ENCODE assay signal across 8 cellular contexts in genomic region chr10:110138197-110138812, GRCh38.
A peak's percentile ranks its signal among the peaks of the same experiment; 100 is the strongest.
DNase-seq lines count a peak whose midpoint lies in the region; ATAC-seq and TF ChIP-seq lines count a peak whose summit lies in the region.

No MANE protein-coding gene starts in this region.

- CTCF ChIA-PET in activated CD8-positive, alpha-beta memory T cell treated with anti-CD3 and anti-CD28 coated beads, Interleukin-2, amount 10 ng/mL, durations not matched to agents 7 days and 5 days (lab: Charles Lee), result interaction anchor here (0.7 to 5.6 kb wide), 37 partner anchors 9 to 460 kb away, joined by 3 to 75 read pairs (median 5); partner anchors contain the start of genes ADD3, MXI1 and SMNDC1
- CTCF ChIA-PET in activated B cell treated with CpG ODN at 0.5 μM for 24 hours (lab: Charles Lee), result interaction anchor here (0.6 to 3.0 kb wide), 23 partner anchors 8 to 409 kb away, joined by 3 to 73 read pairs (median 4); partner anchors contain the start of genes MXI1 and SMNDC1

- TF ChIP-seq CTCF in HFFc6 (IDR thresholded peaks at IDR 0.05), result peak; percentile 84
- TF ChIP-seq CTCF in activated B cell treated with CpG ODN at 0.5 μM for 24 hours (IDR thresholded peaks at IDR 0.05), result no peak
- TF ChIP-seq CTCF in cardiac muscle cell (IDR thresholded peaks at IDR 0.05; ENCODE audit: low read depth, low read length), result peak; percentile 61

- ATAC-seq in activated CD8-positive, alpha-beta memory T cell treated with anti-CD3 and anti-CD28 coated beads, Interleukin-2, amount 10 ng/mL, durations not matched to agents 7 days and 5 days, result peak; percentile 58
- ATAC-seq in activated B cell treated with CpG ODN at 0.5 μM for 24 hours (ENCODE audit: low read depth), result peak; percentile 66

- H3K27me3 Mint-ChIP-seq in activated CD8-positive, alpha-beta memory T cell treated with anti-CD3 and anti-CD28 coated beads, Interleukin-2, amount 10 ng/mL, durations not matched to agents 7 days and 5 days, result peaks cover 5% of the 10 kb centered on the region
- H3K27me3 Mint-ChIP-seq in HFFc6 (ENCODE audit: insufficient read depth) (no peaks in the 10 kb centered on the region; the same call in none of the 2 replicates), activated B cell treated with CpG ODN at 0.5 μM for 24 hours (no peaks in the 10 kb centered on the region)

- DNase-seq in activated CD8-positive, alpha-beta memory T cell treated with anti-CD3 and anti-CD28 coated beads, Interleukin-2, amount 10 ng/mL, durations not matched to agents 7 days and 5 days, result no peak
- DNase-seq in activated CD8-positive, alpha-beta memory T cell treated with anti-CD3 and anti-CD28 coated beads for 24 hours, result no peak
- DNase-seq in HFFc6 (peak; percentile 62), NCI-H2171 (lab: John Stamatoyannopoulos, UW) (peak; percentile 20), activated B cell treated with CpG ODN at 0.5 μM for 24 hours (no peak), cardiac muscle cell (ENCODE audit: low read depth in 1 of 2, low spot score in 1 of 2) (peak; percentile 77 to 78), retina (peak; percentile 48)
- no peak for DNase-seq in activated CD4-positive, CD25-positive, alpha-beta regulatory T cell treated with anti-CD3 and anti-CD28 coated beads, Interleukin-2, amount 50 U/mL, for 72 hours

- H3K9me3 Mint-ChIP-seq in activated CD8-positive, alpha-beta memory T cell treated with anti-CD3 and anti-CD28 coated beads, Interleukin-2, amount 10 ng/mL, durations not matched to agents 7 days and 5 days (ENCODE audit: low read depth), result no peaks in the 10 kb centered on the region
- no peaks in the 10 kb centered on the region for H3K9me3 Mint-ChIP-seq in HFFc6
- no peaks in the 10 kb centered on the region for H3K9me3 Mint-ChIP-seq in activated B cell treated with CpG ODN at 0.5 μM for 24 hours

- H3K36me3 Mint-ChIP-seq in activated CD8-positive, alpha-beta memory T cell treated with anti-CD3 and anti-CD28 coated beads, Interleukin-2, amount 10 ng/mL, durations not matched to agents 7 days and 5 days, result peaks cover 4% of the 10 kb centered on the region
- H3K36me3 Mint-ChIP-seq in HFFc6 (ENCODE audit: low read depth) (0 out of 2 replicates have a peak, but pooled peaks cover under 1% of the 10 kb centered on the region), activated B cell treated with CpG ODN at 0.5 μM for 24 hours (ENCODE audit: low read depth) (peaks cover 5% of the 10 kb centered on the region)

- no peak overlapping the region for H3K27ac ChIP-seq in cardiac muscle cell

- H3K9me3 ChIP-seq in cardiac muscle cell (ENCODE audit: low read depth), result no peaks in the 10 kb centered on the region

- POLR2A ChIA-PET in activated B cell treated with CpG ODN at 0.5 μM for 24 hours (lab: Charles Lee), result interaction anchor here (1.0 to 1.5 kb wide), 8 partner anchors 70 to 167 kb away, joined by 3 to 12 read pairs (median 6); partner anchors contain the start of genes ADD3 and SMNDC1

- H3K4me3 Mint-ChIP-seq in activated CD8-positive, alpha-beta memory T cell treated with anti-CD3 and anti-CD28 coated beads, Interleukin-2, amount 10 ng/mL, durations not matched to agents 7 days and 5 days, result no peak overlapping the region
- H3K4me3 Mint-ChIP-seq in HFFc6 (no peak overlapping the region), activated B cell treated with CpG ODN at 0.5 μM for 24 hours (no peak overlapping the region)

- H3K4me1 ChIP-seq in cardiac muscle cell (ENCODE audit: low read depth), result no peaks in the 10 kb centered on the region

- intact Hi-C loops in activated B cell treated with CpG ODN at 0.5 μM for 24 hours (cut with micrococcal nuclease), result loop anchor here (1.0 to 5.0 kb wide), 6 partner anchors 15 to 429 kb away; partner anchors contain the start of genes SMC3 and SMNDC1

- peaks cover 33% of the 10 kb centered on the region for H3K4me1 Mint-ChIP-seq in activated CD8-positive, alpha-beta memory T cell treated with anti-CD3 and anti-CD28 coated beads, Interleukin-2, amount 10 ng/mL, durations not matched to agents 7 days and 5 days
- H3K4me1 Mint-ChIP-seq in HFFc6 (ENCODE audit: low read depth) (peaks cover 16% of the 10 kb centered on the region), activated B cell treated with CpG ODN at 0.5 μM for 24 hours (peaks cover 35% of the 10 kb centered on the region)

- H3K36me3 ChIP-seq in cardiac muscle cell, result peaks cover 15% of the 10 kb centered on the region

- H3K27ac Mint-ChIP-seq in activated CD8-positive, alpha-beta memory T cell treated with anti-CD3 and anti-CD28 coated beads, Interleukin-2, amount 10 ng/mL, durations not matched to agents 7 days and 5 days, result no peak overlapping the region
- H3K27ac Mint-ChIP-seq in HFFc6, result no peak overlapping the region
- H3K27ac Mint-ChIP-seq in activated B cell treated with CpG ODN at 0.5 μM for 24 hours, result peak overlapping the region; percentile 68

- no peaks in the 10 kb centered on the region for H3K27me3 ChIP-seq in cardiac muscle cell

- no peak overlapping the region for H3K4me3 ChIP-seq in cardiac muscle cell

Comparison
In these comparisons a context has a peak if more than half of its experiments do, and no peak if none do; other contexts are left out.
1. DNase-seq: peak in HFFc6 (single experiment), NCI-H2171 (single experiment), cardiac muscle cell (2 of 2) and retina (single experiment); none in activated CD8-positive, alpha-beta memory T cell treated with anti-CD3 and anti-CD28 coated beads, Interleukin-2, amount 10 ng/mL, durations not matched to agents 7 days and 5 days (single experiment), activated CD8-positive, alpha-beta memory T cell treated with anti-CD3 and anti-CD28 coated beads for 24 hours (single experiment), activated B cell treated with CpG ODN at 0.5 μM for 24 hours (single experiment) and activated CD4-positive, CD25-positive, alpha-beta regulatory T cell treated with anti-CD3 and anti-CD28 coated beads, Interleukin-2, amount 50 U/mL, for 72 hours (single experiment).